6 cellular contexts compared by ENCODE assay signal in genomic region chrX:155071694-155072215, GRCh38. TPM values are rescaled to one million over a fixed set of nuclear protein-coding genes. Genes with fewer than 3 reads are reported as not detected.
DNase-seq lines count a peak whose midpoint lies in the region; ATAC-seq and TF ChIP-seq lines count a peak whose summit lies in the region.

No MANE protein-coding gene starts in this region.

- no peaks in the 10 kb centered on the region for H3K9me3 Mint-ChIP-seq in effector memory CD8-positive, alpha-beta T cell

- H3K9ac ChIP-seq in HUES48 (ENCODE audit: low read depth, low read length): peak overlapping the region; percentile 91

- peaks cover 32% of the 10 kb centered on the region for H3K36me3 ChIP-seq in HUES48 (ENCODE audit: control insufficient read depth, insufficient read depth, low read length)
- peaks cover 0 to 6% (median 0%) of the 10 kb centered on the region in 4 donors for H3K36me3 ChIP-seq in sigmoid colon

- peaks cover 30 to 36% of the 10 kb centered on the region in 2 donors for H3K4me1 Mint-ChIP-seq in effector memory CD8-positive, alpha-beta T cell (ENCODE audit: low read depth in 2 of 2)

- TF ChIP-seq POLR2A in sigmoid colon (IDR thresholded peaks at IDR 0.05): no peak

- intact Hi-C loops in sigmoid colon (cut with DNase I): loop anchor here (2.0 to 10.0 kb wide), 2 partner anchors 45 to 143 kb away; partner anchors contain the start of genes FUNDC2 and VBP1

- H3K36me3 Mint-ChIP-seq in effector memory CD8-positive, alpha-beta T cell (ENCODE audit: insufficient read depth): peaks cover 34% of the 10 kb centered on the region

- peak overlapping the region; percentile 78 for H3K27ac ChIP-seq in HUES48 (ENCODE audit: low read depth, low read length)
- H3K27ac ChIP-seq in sigmoid colon: peak overlapping the region; percentile 81 to 88 (median 85)

- peak overlapping the region; percentile 94 to 95 for H3K27ac Mint-ChIP-seq in effector memory CD8-positive, alpha-beta T cell

- WGBS in sigmoid colon, 2 donors: 1% methylated on average over 24 of the region's 24 CpGs

- peak overlapping the region; percentile 84 for H3K4me3 Mint-ChIP-seq in effector memory CD8-positive, alpha-beta T cell

- no peak for TF ChIP-seq EP300 in sigmoid colon (IDR thresholded peaks at IDR 0.05)

- peak; percentile 12 for ATAC-seq in GM18873 (IDR thresholded peaks at IDR 0.05; ENCODE audit: low FRiP score, unreplicated experiment)
- no peak for ATAC-seq in effector memory CD8-positive, alpha-beta T cell (replicated peaks)

- peak overlapping the region; percentile 96 for H3K4me3 ChIP-seq in HUES48 (ENCODE audit: low read depth, low read length)
- peak overlapping the region; percentile 42 to 61 (median 58) for H3K4me3 ChIP-seq in sigmoid colon

- no peak for DNase-seq in effector memory CD8-positive, alpha-beta T cell
- DNase-seq in sigmoid colon (peak; percentile 68), foreskin melanocyte (no peak)
- no peak for DNase-seq in activated effector memory CD4-positive, alpha-beta T cell treated with Interleukin-2 at 50 U/mL for 16 hours

- peaks cover 44% of the 10 kb centered on the region for H3K9me3 ChIP-seq in HUES48 (ENCODE audit: control insufficient read depth, insufficient read depth, low read length)
- no peaks in the 10 kb centered on the region for H3K9me3 ChIP-seq in sigmoid colon

- H3K27me3 ChIP-seq in HUES48 (ENCODE audit: control insufficient read depth, insufficient read depth, low read length): no peaks in the 10 kb centered on the region
- H3K27me3 ChIP-seq in sigmoid colon: no peaks in the 10 kb centered on the region

- H3K4me1 ChIP-seq in HUES48 (ENCODE audit: control insufficient read depth, insufficient read depth, low read length): no peaks in the 10 kb centered on the region
- peaks cover 0 to 26% (median 5%) of the 10 kb centered on the region in 4 donors for H3K4me1 ChIP-seq in sigmoid colon

- H3K27me3 Mint-ChIP-seq in effector memory CD8-positive, alpha-beta T cell: no peaks in the 10 kb centered on the region

- no peak for TF ChIP-seq CTCF in sigmoid colon (IDR thresholded peaks at IDR 0.05)

RNA-seq across cellular contexts. Expression of gene BRCC3, which starts 0.4 kb away (rescaled TPM):
- total RNA-seq in sigmoid colon: 10 to 100 TPM; 12.8 to 15.3 (median 14.2) TPM
- polyA plus RNA-seq in sigmoid colon: 10 to 100 TPM; 18.6 to 28.7 (median 23.6) TPM

RNA-seq across cellular contexts. Expression of gene CMC4, which starts 0.8 kb away (rescaled TPM):
- total RNA-seq in sigmoid colon: 10 to 100 TPM; 19.4 to 37.2 (median 30.2) TPM
- 10 to 100 TPM; 10.5 to 25.7 (median 13.8) TPM for polyA plus RNA-seq in sigmoid colon

RNA-seq across cellular contexts. Expression of gene MTCP1, which starts 0.8 kb away (rescaled TPM):
- 1 to 10 TPM; 3.1 to 3.9 (median 3.7) TPM for total RNA-seq in sigmoid colon
- polyA plus RNA-seq in sigmoid colon: 10 to 100 TPM in 2 of 3 donors, 1 to 10 TPM in 1; 3.5 to 13.8 (median 12.5) TPM

RNA-seq across cellular contexts. Expression of gene FUNDC2, which starts 45.1 kb away (rescaled TPM):
- total RNA-seq in sigmoid colon: 100 to 1,000 TPM in 1 of 4 donors, 10 to 100 TPM in 3; 83.1 to 101 (median 97.6) TPM
- polyA plus RNA-seq in sigmoid colon: 100 to 1,000 TPM in 1 of 3 donors, 10 to 100 TPM in 2; 74.0 to 109 (median 76.3) TPM

RNA-seq across cellular contexts. Expression of gene F8, which starts 49.2 kb away (rescaled TPM):
- 10 to 100 TPM; 10.0 to 20.2 (median 12.9) TPM for total RNA-seq in sigmoid colon
- 1 to 10 TPM; 2.4 to 3.7 (median 3.6) TPM for polyA plus RNA-seq in sigmoid colon
